Comparison of ENCODE assay signal across 18 cellular contexts in genomic region chr2:54429055-54429454, GRCh38. TPM values are rescaled to one million over a fixed set of nuclear protein-coding genes. Genes with fewer than 3 reads are reported as not detected.
DNase-seq lines count a peak whose midpoint lies in the region; ATAC-seq and TF ChIP-seq lines count a peak whose summit lies in the region.
"Had no signal": no experiment of that assay in that cellular context is flagged by ENCODE, and none has a peak within 500 bp of the region (broad histone marks: within the 10 kb centered on the region; RNA-seq: fewer than 3 reads in every experiment).

No MANE protein-coding gene starts in this region.

- H3K9ac ChIP-seq in BLaER1 treated with 17β-estradiol and CSF1 and Interleukin-3, amounts not matched to agents 10 nM and 100 nM, result no peak overlapping the region
- no peak overlapping the region for H3K9ac ChIP-seq in stomach smooth muscle (ENCODE audit: low read length in 2 of 2)

- H3K27ac ChIP-seq in BLaER1 treated with 17β-estradiol and CSF1 and Interleukin-3, amounts not matched to agents 10 nM and 100 nM, result no peak overlapping the region
- H3K27ac ChIP-seq in lower lobe of right lung, result peak overlapping the region; percentile 86
- peak overlapping the region; percentile 64 for H3K27ac ChIP-seq in stomach smooth muscle (ENCODE audit: low read length)
- H3K27ac ChIP-seq: VCaP had no signal

- H3K4me1 ChIP-seq in BLaER1 treated with 17β-estradiol and CSF1 and Interleukin-3, amounts not matched to agents 10 nM and 100 nM, result peaks cover 17 to 56% (median 46%) of the 10 kb centered on the region in 10 experiments
- peaks cover 71% of the 10 kb centered on the region for H3K4me1 ChIP-seq in lower lobe of right lung
- peaks cover 22% of the 10 kb centered on the region for H3K4me1 ChIP-seq in stomach smooth muscle (ENCODE audit: control insufficient read depth, insufficient read depth, low read length)

- no peaks in the 10 kb centered on the region for H3K36me3 ChIP-seq in BLaER1 treated with 17β-estradiol and CSF1 and Interleukin-3, amounts not matched to agents 10 nM and 100 nM
- H3K36me3 ChIP-seq in lower lobe of right lung, result no peaks in the 10 kb centered on the region
- no peaks in the 10 kb centered on the region for H3K36me3 ChIP-seq in stomach smooth muscle (ENCODE audit: control insufficient read depth in 2 of 2, insufficient read depth in 2 of 2, low read length in 2 of 2)

- H3K4me2 ChIP-seq in BLaER1 treated with 17β-estradiol and CSF1 and Interleukin-3, amounts not matched to agents 10 nM and 100 nM, result peak overlapping the region in 9 of 11 experiments; percentile 31 to 84 (median 78); a peak in 12 of 22 replicates

- H4K20me1 ChIP-seq in BLaER1 treated with 17β-estradiol and CSF1 and Interleukin-3, amounts not matched to agents 10 nM and 100 nM, result no peaks in the 10 kb centered on the region

- peaks cover 0 to 19% (median 7%) of the 10 kb centered on the region in 11 experiments; a peak in 5 of 22 replicates for H3K9me3 ChIP-seq in BLaER1 treated with 17β-estradiol and CSF1 and Interleukin-3, amounts not matched to agents 10 nM and 100 nM (replicated peaks in 1 of 11)
- H3K9me3 ChIP-seq in lower lobe of right lung (no peaks in the 10 kb centered on the region), stomach smooth muscle (ENCODE audit: control insufficient read depth in 2 of 2, low read length in 2 of 2) (no peaks in the 10 kb centered on the region)
- H3K9me3 ChIP-seq: body of pancreas had no signal

- no peak for TF ChIP-seq CTCF in lower lobe of right lung (IDR thresholded peaks at IDR 0.05)

- H3K27me3 ChIP-seq in BLaER1 treated with 17β-estradiol and CSF1 and Interleukin-3, amounts not matched to agents 10 nM and 100 nM, result peaks cover 0 to 21% (median 0%) of the 10 kb centered on the region in 11 experiments; a peak in 5 of 22 replicates
- no peaks in the 10 kb centered on the region for H3K27me3 ChIP-seq in lower lobe of right lung (ENCODE audit: low read depth)
- no peaks in the 10 kb centered on the region for H3K27me3 ChIP-seq in stomach smooth muscle (ENCODE audit: control insufficient read depth in 1 of 2, insufficient read depth in 2 of 2, low read length in 2 of 2)
- H3K27me3 ChIP-seq: body of pancreas had no signal

- no peak overlapping the region for H3K4me3 ChIP-seq in BLaER1 treated with 17β-estradiol and CSF1 and Interleukin-3, amounts not matched to agents 10 nM and 100 nM
- H3K4me3 ChIP-seq in lower lobe of right lung (no peak overlapping the region), stomach smooth muscle (ENCODE audit: low read length in 2 of 2) (no peak overlapping the region)
- H3K4me3 ChIP-seq: body of pancreas had no signal

- DNase-seq in dermis blood vessel endothelial cell (peak; percentile 24), lower lobe of right lung (no peak), pons (ENCODE audit: low spot score) (no peak), NCI-H446 treated with DMSO at 0.1 percent for 48 hours (lab: John Stamatoyannopoulos, UW) (no peak), GM19240 (ENCODE audit: insufficient read length, low spot score) (no peak)
- DNase-seq: activated naive CD4-positive, alpha-beta T cell; activated T-cell treated with anti-CD3 and anti-CD28 coated beads for 4 hours; AML-193; body of pancreas; KBM-7; NCI-H69; SHP77 treated with DMSO at 0.1 percent for 48 hours; T-helper 17 cell had no signal

- intact Hi-C loops in lower lobe of right lung (cut with DNase I), result no loop called here

- no peak for ATAC-seq in lower lobe of right lung
- no peak for ATAC-seq in GM21528 (IDR thresholded peaks at IDR 0.05; ENCODE audit: low FRiP score, unreplicated experiment)
- ATAC-seq: body of pancreas; stimulated activated memory B cell treated with anti-CD40 and anti-IgM and Interleukin-4, amounts not matched to agents 10 μg/mL and 1 μg/mL and 100 μg/mL, for 72 hours; T-helper 17 cell had no signal

RNA-seq across cellular contexts. Expression of gene SPTBN1, which starts 27.1 kb away (rescaled TPM):
- total RNA-seq in dermis blood vessel endothelial cell, result 916 and 1,118 TPM in 2 replicates
- 601 TPM for total RNA-seq in lower lobe of right lung

Comparison
In these comparisons a context has a peak if more than half of its experiments do, and no peak if none do; other contexts are left out.
1. H3K27ac ChIP-seq: peak in lower lobe of right lung (single experiment) and stomach smooth muscle (single experiment); none in BLaER1 treated with 17β-estradiol and CSF1 and Interleukin-3, amounts not matched to agents 10 nM and 100 nM (0 of 11).